Comparison of ENCODE assay signal across 17 cellular contexts in the genomic region with DNA sequence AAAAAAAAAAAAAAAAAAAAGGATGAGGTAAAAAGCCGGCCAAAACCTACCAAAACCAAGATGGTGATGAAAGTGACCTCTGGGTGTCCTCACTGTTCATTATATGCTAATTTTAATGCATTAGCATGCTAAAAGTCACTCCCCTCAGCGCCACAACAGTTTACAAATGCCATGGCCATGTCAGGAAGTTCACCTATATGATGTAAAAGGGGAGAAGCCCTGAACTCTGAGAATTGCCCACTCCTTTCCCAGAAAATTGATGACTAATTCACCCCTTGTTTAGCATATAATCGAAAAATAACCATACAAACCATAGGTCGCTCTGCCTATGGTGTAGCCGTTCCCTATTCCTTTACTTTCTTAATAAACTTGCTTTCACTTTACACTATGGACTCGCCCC. TPM values are rescaled to one million over a fixed set of nuclear protein-coding genes. Genes with fewer than 3 reads are reported as not detected.
A peak's percentile ranks its signal among the peaks of the same experiment; 100 is the strongest.
DNase-seq lines count a peak whose midpoint lies in the region; ATAC-seq, FAIRE-seq and TF ChIP-seq lines count a peak whose summit lies in the region.
"Had no signal": no experiment of that assay in that cellular context is flagged by ENCODE, and none has a peak within 500 bp of the region (broad histone marks: within the 10 kb centered on the region; RNA-seq: fewer than 3 reads in every experiment).

No MANE protein-coding gene starts in this region.

- H3K4me3 Mint-ChIP-seq in activated CD8-positive, alpha-beta T cell treated with anti-CD3 and anti-CD28 coated beads for 36 hours: no peak overlapping the region
- H3K4me3 Mint-ChIP-seq in activated CD8-positive, alpha-beta T cell treated with anti-CD3 and anti-CD28 coated beads, Interleukin-2, amount 10 ng/mL, durations not matched to agents 7 days and 5 days: no peak overlapping the region
- no peak overlapping the region for H3K4me3 Mint-ChIP-seq in naive thymus-derived CD8-positive, alpha-beta T cell
- H3K4me3 Mint-ChIP-seq: CD4-positive, alpha-beta T cell had no signal

- no peaks in the 10 kb centered on the region for H3K9me2 ChIP-seq in MM.1S (replicated peaks; ENCODE audit: insufficient read depth, low read length)

- no peaks in the 10 kb centered on the region for H3K4me1 Mint-ChIP-seq in activated CD8-positive, alpha-beta T cell treated with anti-CD3 and anti-CD28 coated beads for 36 hours (ENCODE audit: low read depth)
- H3K4me1 Mint-ChIP-seq in activated CD8-positive, alpha-beta T cell treated with anti-CD3 and anti-CD28 coated beads, Interleukin-2, amount 10 ng/mL, durations not matched to agents 7 days and 5 days (ENCODE audit: low read depth): no peaks in the 10 kb centered on the region
- no peaks in the 10 kb centered on the region for H3K4me1 Mint-ChIP-seq in naive thymus-derived CD8-positive, alpha-beta T cell

- intact Hi-C loops in activated CD8-positive, alpha-beta T cell treated with anti-CD3 and anti-CD28 coated beads for 36 hours (cut with micrococcal nuclease): no loop called here
- intact Hi-C loops in K562 (cut with micrococcal nuclease): loop anchor here (2.0 kb wide), 1 partner anchor 35 kb away; no protein-coding TSS in a partner anchor

- peak; percentile 14 for DNase-seq in activated CD8-positive, alpha-beta T cell treated with anti-CD3 and anti-CD28 coated beads for 36 hours
- DNase-seq in activated CD8-positive, alpha-beta T cell treated with anti-CD3 and anti-CD28 coated beads, Interleukin-2, amount 10 ng/mL, durations not matched to agents 7 days and 5 days: no peak
- DNase-seq in K562 (ENCODE audit: extremely low read depth in 1 of 4, low spot score in 3 of 4) (peak in 1 of 4 experiments; percentile 65), MM.1S (no peak)
- no peak for DNase-seq in naive thymus-derived CD8-positive, alpha-beta T cell
- DNase-seq: 8988T; Calu3; CD4-positive, alpha-beta T cell; DMS 273 treated with DMSO at 0.1 percent for 48 hours had no signal

- H3K4me3 ChIP-seq in HUES64 (ENCODE audit: low read length) (no peak overlapping the region), K562 (no peak overlapping the region), iPS-20b (ENCODE audit: low read length) (peak overlapping the region; percentile 29; the same call in 1 of the 2 replicates), MM.1S (ENCODE audit: low read length) (no peak overlapping the region)
- H3K4me3 ChIP-seq: BLaER1 treated with 17β-estradiol and CSF1 and Interleukin-3, amounts not matched to agents 10 nM and 100 nM; GM23248; HAP-1 had no signal

- BruUV-seq in K562 (replicated peaks; lab: Mats Ljungman, UMichigan): no TSS peak

- peak; percentile 64 for ATAC-seq in activated CD8-positive, alpha-beta T cell treated with anti-CD3 and anti-CD28 coated beads for 36 hours
- ATAC-seq in activated CD8-positive, alpha-beta T cell treated with anti-CD3 and anti-CD28 coated beads, Interleukin-2, amount 10 ng/mL, durations not matched to agents 7 days and 5 days: no peak
- ATAC-seq in K562: peak; percentile 58
- no peak for ATAC-seq in naive thymus-derived CD8-positive, alpha-beta T cell
- ATAC-seq: HepG2 had no signal

- TF ChIP-seq EP300 in K562 (IDR thresholded peaks at IDR 0.05; ENCODE audit: low read length): peak; percentile 43; the same call in 1 of the 2 replicates

- WGBS in HUES64: 94% methylated on average over 4 of the region's 6 CpGs
- 20% methylated on average over 5 of the region's 6 CpGs for WGBS in K562 (ENCODE audit: insufficient coverage, low coverage, missing lambda C conversion rate)

- H3K36me3 ChIP-seq in HUES64 (ENCODE audit: insufficient read depth, low read length) (no peaks in the 10 kb centered on the region), K562 (ENCODE audit: control insufficient read depth, insufficient read depth, low read length) (no peaks in the 10 kb centered on the region), iPS-20b (ENCODE audit: insufficient read depth, low read depth, low read length) (no peaks in the 10 kb centered on the region), MM.1S (replicated peaks; ENCODE audit: insufficient read depth, low read length) (no peaks in the 10 kb centered on the region)
- H3K36me3 ChIP-seq: BLaER1 treated with 17β-estradiol and CSF1 and Interleukin-3, amounts not matched to agents 10 nM and 100 nM; HAP-1 had no signal

- H2AFZ ChIP-seq in K562 (ENCODE audit: low read depth, low read length) (peak overlapping the region; percentile 71), MM.1S (ENCODE audit: low read length) (no peak overlapping the region)
- H2AFZ ChIP-seq: GM23248 had no signal

- no peak for TF ChIP-seq POLR2A in K562 (conservative IDR thresholded peaks at IDR 0.05)

- H3K9ac ChIP-seq in HUES64 (ENCODE audit: low read depth, low read length) (no peak overlapping the region), K562 (ENCODE audit: insufficient read depth in 1 of 2, low read depth in 2 of 2, low read length in 2 of 2) (peak overlapping the region in 1 of 2 experiments; percentile 24; a peak in 2 of 4 replicates), iPS-20b (ENCODE audit: low read depth, low read length) (peak overlapping the region; percentile 17; the same call in 1 of the 2 replicates), MM.1S (ENCODE audit: low read length) (no peak overlapping the region)
- H3K9ac ChIP-seq: BLaER1 treated with 17β-estradiol and CSF1 and Interleukin-3, amounts not matched to agents 10 nM and 100 nM; GM23248 had no signal

- H3K4me1 ChIP-seq in HUES64 (ENCODE audit: insufficient read depth, low read length): peaks cover 23% of the 10 kb centered on the region
- H3K4me1 ChIP-seq in K562 (replicated peaks in 1 of 2; ENCODE audit: control insufficient read depth in 2 of 2, insufficient read depth in 2 of 2, low read length in 2 of 2): peaks cover 11 to 48% of the 10 kb centered on the region in 2 experiments; a peak in 3 of 5 replicates
- peaks cover 17% of the 10 kb centered on the region for H3K4me1 ChIP-seq in iPS-20b (ENCODE audit: insufficient read depth, low read length)
- H3K4me1 ChIP-seq in MM.1S (ENCODE audit: low read length): no peaks in the 10 kb centered on the region
- H3K4me1 ChIP-seq: BLaER1 treated with 17β-estradiol and CSF1 and Interleukin-3, amounts not matched to agents 10 nM and 100 nM; HAP-1 had no signal

- POLR2A ChIA-PET in activated CD8-positive, alpha-beta T cell treated with anti-CD3 and anti-CD28 coated beads for 36 hours (lab: Charles Lee): no interaction called here
- POLR2A ChIA-PET in activated CD8-positive, alpha-beta T cell treated with anti-CD3 and anti-CD28 coated beads, Interleukin-2, amount 10 ng/mL, durations not matched to agents 7 days and 5 days (lab: Charles Lee): no interaction called here
- POLR2A ChIA-PET in K562 (lab: Yijun Ruan, JAX): interaction anchor here (1.6 kb wide), 1 partner anchor 31 kb away, joined by 3 read pairs; no protein-coding TSS in a partner anchor
- POLR2A ChIA-PET in naive thymus-derived CD8-positive, alpha-beta T cell (lab: Charles Lee): no interaction called here

- CTCF ChIA-PET in activated CD8-positive, alpha-beta T cell treated with anti-CD3 and anti-CD28 coated beads for 36 hours (lab: Charles Lee): no interaction called here
- CTCF ChIA-PET in activated CD8-positive, alpha-beta T cell treated with anti-CD3 and anti-CD28 coated beads, Interleukin-2, amount 10 ng/mL, durations not matched to agents 7 days and 5 days (lab: Charles Lee): interaction anchor here (1.4 kb wide), 1 partner anchor 8 kb away, joined by 4 read pairs; no protein-coding TSS in a partner anchor
- CTCF ChIA-PET in K562 (lab: Yijun Ruan, JAX; ENCODE audit: low intra/inter-chr PET ratio): no interaction called here

- H3K4me2 ChIP-seq in K562 (ENCODE audit: insufficient read depth, low read length): peak overlapping the region; percentile 40
- H3K4me2 ChIP-seq in MM.1S (ENCODE audit: low read depth, low read length): no peak overlapping the region
- H3K4me2 ChIP-seq: BLaER1 treated with 17β-estradiol and CSF1 and Interleukin-3, amounts not matched to agents 10 nM and 100 nM had no signal

- H3F3A ChIP-seq in MM.1S (ENCODE audit: insufficient read depth, low read length): no peaks in the 10 kb centered on the region

- no peak for FAIRE-seq in K562 (lab: Jason Lieb, UNC)
- FAIRE-seq: GM12891, HepG2 had no signal

- peaks cover 28% of the 10 kb centered on the region for H3K27me3 Mint-ChIP-seq in activated CD8-positive, alpha-beta T cell treated with anti-CD3 and anti-CD28 coated beads for 36 hours
- H3K27me3 Mint-ChIP-seq in activated CD8-positive, alpha-beta T cell treated with anti-CD3 and anti-CD28 coated beads, Interleukin-2, amount 10 ng/mL, durations not matched to agents 7 days and 5 days (ENCODE audit: low read depth): peaks cover 18% of the 10 kb centered on the region
- peaks cover 14 to 37% (median 27%) of the 10 kb centered on the region in 5 donors for H3K27me3 Mint-ChIP-seq in naive thymus-derived CD8-positive, alpha-beta T cell

- H3K9me1 ChIP-seq in K562 (ENCODE audit: control insufficient read depth, insufficient read depth, low read length): no peaks in the 10 kb centered on the region

- no peaks in the 10 kb centered on the region for H3K9me3 ChIP-seq in HUES64 (ENCODE audit: insufficient read depth, low read depth, low read length)
- no peaks in the 10 kb centered on the region; the same call in none of the 2 replicates for H3K9me3 ChIP-seq in K562 (replicated peaks; ENCODE audit: control insufficient read depth, insufficient read depth, low read depth, low read length)
- no peaks in the 10 kb centered on the region for H3K9me3 ChIP-seq in iPS-20b (ENCODE audit: insufficient read depth, low read depth, low read length)
- no peaks in the 10 kb centered on the region for H3K9me3 ChIP-seq in MM.1S (replicated peaks; ENCODE audit: insufficient read depth, low read length)
- H3K9me3 ChIP-seq: HAP-1 had no signal

- TF ChIP-seq RAD21 in K562 (CRISPR knock-in tag; conservative IDR thresholded peaks at IDR 0.05 in 1 of 2, IDR thresholded peaks at IDR 0.05 in 1 of 2): no peak

- no peaks in the 10 kb centered on the region for H4K20me1 ChIP-seq in K562 (replicated peaks; ENCODE audit: control insufficient read depth, insufficient read depth, low read length)
- no peaks in the 10 kb centered on the region for H4K20me1 ChIP-seq in MM.1S (ENCODE audit: insufficient read depth, low read length)
- H4K20me1 ChIP-seq: BLaER1 treated with 17β-estradiol and CSF1 and Interleukin-3, amounts not matched to agents 10 nM and 100 nM had no signal

- H3K79me2 ChIP-seq in K562 (ENCODE audit: control insufficient read depth, insufficient read depth, low read length) (no peaks in the 10 kb centered on the region), MM.1S (ENCODE audit: low read length) (no peaks in the 10 kb centered on the region)

- H3K27ac ChIP-seq in HUES64 (ENCODE audit: low read depth, low read length): peak overlapping the region; percentile 67; the same call in 1 of the 2 replicates
- H3K27ac ChIP-seq in K562 (ENCODE audit: extremely low read depth, low read depth, low read length): peak overlapping the region; percentile 23; the same call in 2 of the 3 replicates
- peak overlapping the region; percentile 84 for H3K27ac ChIP-seq in iPS-20b (ENCODE audit: low read length)
- no peak overlapping the region for H3K27ac ChIP-seq in MM.1S (ENCODE audit: low read length)
- H3K27ac ChIP-seq: BLaER1 treated with 17β-estradiol and CSF1 and Interleukin-3, amounts not matched to agents 10 nM and 100 nM; GM23248 had no signal

- H3K27me3 ChIP-seq in HUES64 (ENCODE audit: insufficient read depth, low read length) (no peaks in the 10 kb centered on the region), K562 (ENCODE audit: control insufficient read depth in 2 of 2, insufficient read depth in 2 of 2, low read length in 2 of 2) (no peaks in the 10 kb centered on the region), iPS-20b (ENCODE audit: insufficient read depth, low read length) (no peaks in the 10 kb centered on the region), MM.1S (replicated peaks; ENCODE audit: insufficient read depth, low read length) (no peaks in the 10 kb centered on the region)
- H3K27me3 ChIP-seq: BLaER1 treated with 17β-estradiol and CSF1 and Interleukin-3, amounts not matched to agents 10 nM and 100 nM had no signal

- H3K36me3 Mint-ChIP-seq in activated CD8-positive, alpha-beta T cell treated with anti-CD3 and anti-CD28 coated beads for 36 hours (ENCODE audit: low read depth): no peaks in the 10 kb centered on the region
- H3K36me3 Mint-ChIP-seq in activated CD8-positive, alpha-beta T cell treated with anti-CD3 and anti-CD28 coated beads, Interleukin-2, amount 10 ng/mL, durations not matched to agents 7 days and 5 days (ENCODE audit: low read depth): no peaks in the 10 kb centered on the region
- H3K36me3 Mint-ChIP-seq in naive thymus-derived CD8-positive, alpha-beta T cell: peaks cover 0 to 4% (median 0%) of the 10 kb centered on the region in 3 donors

- TF ChIP-seq CTCF in activated CD8-positive, alpha-beta T cell treated with anti-CD3 and anti-CD28 coated beads for 36 hours (IDR thresholded peaks at IDR 0.05): no peak
- no peak for TF ChIP-seq CTCF in K562 (IDR thresholded peaks at IDR 0.05 in 2 of 3, conservative IDR thresholded peaks at IDR 0.05 in 1 of 3; ENCODE audit: insufficient read depth in 2 of 3, low read depth in 1 of 3, low read length in 3 of 3)
- no peak for TF ChIP-seq CTCF in MM.1S (IDR thresholded peaks at IDR 0.05; ENCODE audit: low read length)

- in situ Hi-C loops in K562 (cut with MboI): no loop called here

- no peaks in the 10 kb centered on the region for H3K9me3 Mint-ChIP-seq in activated CD8-positive, alpha-beta T cell treated with anti-CD3 and anti-CD28 coated beads for 36 hours
- no peaks in the 10 kb centered on the region for H3K9me3 Mint-ChIP-seq in activated CD8-positive, alpha-beta T cell treated with anti-CD3 and anti-CD28 coated beads, Interleukin-2, amount 10 ng/mL, durations not matched to agents 7 days and 5 days (ENCODE audit: insufficient read depth)
- H3K9me3 Mint-ChIP-seq in naive thymus-derived CD8-positive, alpha-beta T cell: peaks cover 0 to 4% (median 0%) of the 10 kb centered on the region in 9 donors
- H3K9me3 Mint-ChIP-seq: CD4-positive, alpha-beta T cell had no signal

- no peak overlapping the region for H3K27ac Mint-ChIP-seq in activated CD8-positive, alpha-beta T cell treated with anti-CD3 and anti-CD28 coated beads for 36 hours
- H3K27ac Mint-ChIP-seq in activated CD8-positive, alpha-beta T cell treated with anti-CD3 and anti-CD28 coated beads, Interleukin-2, amount 10 ng/mL, durations not matched to agents 7 days and 5 days: no peak overlapping the region
- H3K27ac Mint-ChIP-seq in naive thymus-derived CD8-positive, alpha-beta T cell: no peak overlapping the region
- H3K27ac Mint-ChIP-seq: CD4-positive, alpha-beta T cell had no signal

RNA-seq across cellular contexts. Expression of a gene that starts 11.1 kb away (rescaled TPM):
- 1 to 10 TPM; 1.0 to 1.3 TPM for total RNA-seq in activated CD8-positive, alpha-beta T cell treated with anti-CD3 and anti-CD28 coated beads for 36 hours
- 1 to 10 TPM in 1 of 2 experiments, under 1 TPM in 1; 0.55 to 1.1 TPM for total RNA-seq in activated CD8-positive, alpha-beta T cell treated with anti-CD3 and anti-CD28 coated beads, Interleukin-2, amount 10 ng/mL, durations not matched to agents 7 days and 5 days
- polyA plus RNA-seq in HUES64 (2013, experiment 1 of 2): 1.8 TPM
- polyA plus RNA-seq in HUES64 (2013, experiment 2 of 2): 3.1 TPM
- 0.81 and 2.9 TPM in 2 replicates for total RNA-seq in K562 (2011; cell fraction: chromatin; rRNA removed; ENCODE audit: low replicate concordance)
- total RNA-seq in K562 (2011; cell fraction: nucleolus; rRNA removed): 3.4 and 4.8 TPM in 2 replicates
- total RNA-seq in K562 (2011; cell fraction: nucleoplasm; rRNA removed): 1.3 and 1.9 TPM in 2 replicates
- total RNA-seq in K562 (2014; rRNA removed): 6.8 and 9.6 TPM in 2 replicates
- 0.26 and 0.40 TPM in 2 replicates for total RNA-seq in K562 (2014; rRNA removed; fragmentation: Illumina TruSeq; extraction: Trizol)
- total RNA-seq in K562 (2015; rRNA removed; fragmentation: Illumina TruSeq; extraction: Trizol): 0.83 and 0.90 TPM in 2 replicates
- total RNA-seq in K562 (2021): 7.7 and 8.5 TPM in 2 replicates
- 1.2 and 2.0 TPM in 2 replicates for polyA plus RNA-seq in K562 (2011; rRNA removed)
- polyA plus RNA-seq in K562 (2011; cell fraction: cytosol; rRNA removed): 1.9 and 9.3 TPM in 2 replicates
- 2.0 and 4.6 TPM in 2 replicates for polyA plus RNA-seq in K562 (2011; cell fraction: nucleus; rRNA removed)
- polyA plus RNA-seq in K562 (2012): 5.5 and 6.8 TPM in 2 replicates
- 0.16 and 0.73 TPM in 2 replicates for polyA plus RNA-seq in K562 (2014; fragmentation: Illumina TruSeq; extraction: Trizol)
- polyA plus RNA-seq in K562 (2014; fragmentation: Nextera tagmentation; extraction: Ambion mirVana): under 1 TPM; 0.08 to 0.14 TPM
- polyA plus RNA-seq in K562 (2014; rRNA removed): 6.6 and 10.8 TPM in 2 replicates
- 0.18 and 0.25 TPM in 2 replicates for polyA minus RNA-seq in K562 (2011; rRNA and poly(A)+ RNA removed)
- polyA minus RNA-seq in K562 (2011; cell fraction: cytosol; rRNA and poly(A)+ RNA removed): 2.0 and 2.1 TPM in 2 replicates
- 1.3 and 1.6 TPM in 2 replicates for polyA minus RNA-seq in K562 (2011; cell fraction: nucleus; rRNA and poly(A)+ RNA removed)
- not detected for total RNA-seq in naive thymus-derived CD8-positive, alpha-beta T cell
- not detected for polyA plus RNA-seq in naive thymus-derived CD8-positive, alpha-beta T cell
- total RNA-seq: CD4-positive, alpha-beta T cell; HepG2; HT-29 had no signal

Comparison
In these comparisons a context has a peak if more than half of its experiments do, and no peak if none do; other contexts are left out.
1. ATAC-seq: peak in activated CD8-positive, alpha-beta T cell treated with anti-CD3 and anti-CD28 coated beads for 36 hours (single experiment) and K562 (single experiment); none in activated CD8-positive, alpha-beta T cell treated with anti-CD3 and anti-CD28 coated beads, Interleukin-2, amount 10 ng/mL, durations not matched to agents 7 days and 5 days (single experiment) and naive thymus-derived CD8-positive, alpha-beta T cell (0 of 2).